Comparison of ENCODE assay signal across 23 cellular contexts in genomic region chr16:12679660-12680272, GRCh38.
DNase-seq lines count a peak whose midpoint lies in the region; ATAC-seq and TF ChIP-seq lines count a peak whose summit lies in the region.
"Had no signal": no experiment of that assay in that cellular context is flagged by ENCODE, and none has a peak within 500 bp of the region (broad histone marks: within the 10 kb centered on the region; RNA-seq: fewer than 3 reads in every experiment).

No MANE protein-coding gene starts in this region.

- no peak overlapping the region for H2AK5ac ChIP-seq in IMR-90 (ENCODE audit: low read depth, low read length)

- no peaks in the 10 kb centered on the region for H3K36me3 ChIP-seq in IMR-90 (ENCODE audit: control insufficient read depth, insufficient read depth, low read length)
- H3K36me3 ChIP-seq: gastroesophageal sphincter, ovary, right atrium auricular region, upper lobe of right lung had no signal

- no peak for TF ChIP-seq RAD21 in IMR-90 (IDR thresholded peaks at IDR 0.05; ENCODE audit: low read length)

- no peak for TF ChIP-seq CTCF in IMR-90 (conservative IDR thresholded peaks at IDR 0.05; ENCODE audit: low read depth, low read length)
- TF ChIP-seq CTCF in cardiac fibroblast (IDR thresholded peaks at IDR 0.05; ENCODE audit: low read depth, low read length), result no peak

- H3K9me3 ChIP-seq in IMR-90 (ENCODE audit: control insufficient read depth, insufficient read depth, low read length), result no peaks in the 10 kb centered on the region
- H3K9me3 ChIP-seq: ovary, upper lobe of right lung had no signal

- no peak overlapping the region for H2BK15ac ChIP-seq in IMR-90 (ENCODE audit: low read depth, low read length)

- H4K91ac ChIP-seq in IMR-90 (ENCODE audit: insufficient read depth, low read depth, low read length), result no peak overlapping the region

- no peaks in the 10 kb centered on the region; the same call in 1 of the 2 replicates for H3K4me1 ChIP-seq in IMR-90 (ENCODE audit: control insufficient read depth, insufficient read depth, low read length)
- H3K4me1 ChIP-seq: gastroesophageal sphincter, right atrium auricular region, upper lobe of right lung had no signal

- intact Hi-C loops in IMR-90 (cut with micrococcal nuclease), result loop anchor here (10.0 kb wide), 1 partner anchor 145 kb away; no protein-coding TSS in a partner anchor

- H2BK120ac ChIP-seq in IMR-90 (ENCODE audit: low read depth, low read length), result no peak overlapping the region

- H3K4me3 ChIP-seq in IMR-90 (ENCODE audit: insufficient read depth, low read depth, low read length) (no peak overlapping the region), cardiac fibroblast (replicated peaks in 1 of 2; ENCODE audit: low read depth in 2 of 2, low read length in 2 of 2) (no peak overlapping the region)
- H3K4me3 ChIP-seq: gastroesophageal sphincter, ovary, right atrium auricular region, upper lobe of right lung had no signal

- H3K9ac ChIP-seq in IMR-90 (ENCODE audit: low read depth, low read length), result no peak overlapping the region

- TF ChIP-seq POLR2A in IMR-90 (IDR thresholded peaks at IDR 0.05; ENCODE audit: low read depth, low read length), result no peak

- no peaks in the 10 kb centered on the region for H4K20me1 ChIP-seq in IMR-90 (ENCODE audit: insufficient read depth, low read length)

- DNase-seq in ELR (ENCODE audit: low read depth) (peak; percentile 57), IMR-90 (peak; percentile 24), cardiac fibroblast (ENCODE audit: low read depth in 2 of 2) (peak; percentile 2 to 20), kidney tubule cell (ENCODE audit: low spot score) (peak; percentile 33), DMS 273 (lab: John Stamatoyannopoulos, UW; ENCODE audit: unreplicated experiment) (no peak), COR-L47 (lab: John Stamatoyannopoulos, UW) (no peak)
- no peak for DNase-seq in stimulated activated CD4-positive, alpha-beta T cell treated with anti-CD3 and anti-CD28 coated beads, Interleukin-15, amount 100 ng/mL, for 24 hours
- DNase-seq: activated CD4-positive, alpha-beta T cell treated with anti-CD3 and anti-CD28 coated beads, Interleukin-2, amount 10 ng/mL, durations not matched to agents 24 days and 14 days; effector memory CD4-positive, alpha-beta T cell; GF-D8; left colon; natural killer cell; NCI-H1105 treated with DMSO at 0.1 percent for 48 hours; NCI-H2081; ovary; SIG-M5; stimulated activated CD8-positive, alpha-beta memory T cell treated with anti-CD3 and anti-CD28 coated beads, Interleukin-4, amount 100 ng/mL, for 48 hours; T-helper 1 cell; upper lobe of right lung had no signal

- no peak overlapping the region for H2AK9ac ChIP-seq in IMR-90 (replicated peaks; ENCODE audit: low read depth, low read length, poor library complexity)

- CTCF ChIA-PET in IMR-90 (lab: Yijun Ruan, JAX), result interaction anchor here (0.6 kb wide), 1 partner anchor 34 kb away, joined by 3 read pairs; no protein-coding TSS in a partner anchor

- H4K8ac ChIP-seq in IMR-90 (ENCODE audit: low read depth in 2 of 2, low read length in 2 of 2), result no peak overlapping the region

- no CpG with 5 or more reads among the region's 3 CpGs for WGBS in IMR-90 (ENCODE audit: extremely low coverage in 2 of 2, insufficient read length in 1 of 2), 2 experiments

- H3K4me2 ChIP-seq in IMR-90 (ENCODE audit: low read depth, low read length), result no peak overlapping the region

- no peak overlapping the region for H2AFZ ChIP-seq in IMR-90 (replicated peaks; ENCODE audit: low read length, poor library complexity)

- H3K56ac ChIP-seq in IMR-90 (ENCODE audit: extremely low read depth, insufficient read depth, low read length), result no peak overlapping the region

- ATAC-seq in IMR-90 (ENCODE audit: low read depth), result peak; percentile 56
- ATAC-seq in GM19023 (IDR thresholded peaks at IDR 0.05; ENCODE audit: unreplicated experiment), result no peak
- ATAC-seq: esophagus mucosa, gastroesophageal sphincter, left colon, natural killer cell, upper lobe of right lung had no signal

- H3K23ac ChIP-seq in IMR-90 (ENCODE audit: low read depth, low read length), result no peak overlapping the region

- H3K18ac ChIP-seq in IMR-90 (ENCODE audit: low read depth, low read length), result no peak overlapping the region

- in situ Hi-C loops in IMR-90 (cut with MboI; ENCODE audit: low sequenced_read_pairs), result no loop called here

- H3K9me1 ChIP-seq in IMR-90 (ENCODE audit: insufficient read depth, low read length), result 0 out of 2 replicates have a peak, but pooled peaks cover 3% of the 10 kb centered on the region

- BruUV-seq in IMR-90 (replicated peaks; lab: Mats Ljungman, UMichigan), result no TSS peak

- H3K4ac ChIP-seq in IMR-90 (ENCODE audit: low read depth, low read length), result no peak overlapping the region

- dilution Hi-C loops in IMR-90 (cut with HindIII; ENCODE audit: low sequenced_read_pairs, unreplicated experiment), result no loop called here

- no peak overlapping the region for H2BK5ac ChIP-seq in IMR-90 (ENCODE audit: low read depth, low read length, poor library complexity, severe bottlenecking)

- H3K14ac ChIP-seq in IMR-90 (replicated peaks; ENCODE audit: low read depth, low read length), result no peak overlapping the region

- H3K27ac ChIP-seq in IMR-90 (ENCODE audit: insufficient read depth, low read length), result no peak overlapping the region
- H3K27ac ChIP-seq: gastroesophageal sphincter, ovary, right atrium auricular region, upper lobe of right lung had no signal

- H3K79me1 ChIP-seq in IMR-90 (ENCODE audit: low read depth in 1 of 2, low read length in 2 of 2), result no peaks in the 10 kb centered on the region

- H3K27me3 ChIP-seq in IMR-90 (ENCODE audit: control insufficient read depth, insufficient read depth, low read length), result no peaks in the 10 kb centered on the region
- H3K27me3 ChIP-seq: gastroesophageal sphincter, ovary, right atrium auricular region, upper lobe of right lung had no signal

- no peak overlapping the region for H2BK20ac ChIP-seq in IMR-90 (ENCODE audit: low read depth, low read length)

- POLR2A ChIA-PET in IMR-90 (lab: Charles Lee; ENCODE audit: unreplicated experiment), result no interaction called here

- H4K5ac ChIP-seq in IMR-90 (ENCODE audit: low read depth, low read length), result no peak overlapping the region

TF ChIP-seq in IMR-90, 13 proteins besides CTCF, POLR2A, EP300 and RAD21:
- TF ChIP-seq BHLHE40 (IDR thresholded peaks at IDR 0.05; ENCODE audit: low read depth, low read length) (no peak), FOS (IDR thresholded peaks at IDR 0.05; ENCODE audit: low read depth, low read length) (no peak), CEBPB (IDR thresholded peaks at IDR 0.05; ENCODE audit: low read depth, low read length) (no peak), MXI1 (IDR thresholded peaks at IDR 0.05; ENCODE audit: borderline replicate concordance, low read depth, low read length) (no peak), SMC3 (IDR thresholded peaks at IDR 0.05; ENCODE audit: low read depth, low read length) (no peak), USF2 (IDR thresholded peaks at IDR 0.05; ENCODE audit: low read depth, low read length) (no peak), MAZ (IDR thresholded peaks at IDR 0.05; ENCODE audit: borderline replicate concordance, low read depth, low read length) (no peak), ELK1 (IDR thresholded peaks at IDR 0.05; ENCODE audit: borderline replicate concordance, low read depth, low read length) (no peak), NFE2L2 (IDR thresholded peaks at IDR 0.05; ENCODE audit: low read depth, low read length) (no peak), CHD1 (IDR thresholded peaks at IDR 0.05; ENCODE audit: low read depth, low read length) (no peak), MAFK (IDR thresholded peaks at IDR 0.05; ENCODE audit: low read depth, low read length) (no peak)
TF ChIP-seq in IMR-90: peak in this region for 0.

Comparison
In these comparisons a context has a peak if more than half of its experiments do, and no peak if none do; other contexts are left out.
1. DNase-seq: peak in ELR (single experiment), IMR-90 (single experiment), cardiac fibroblast (2 of 2) and kidney tubule cell (single experiment); none in DMS 273 (single experiment), stimulated activated CD4-positive, alpha-beta T cell treated with anti-CD3 and anti-CD28 coated beads, Interleukin-15, amount 100 ng/mL, for 24 hours (single experiment) and COR-L47 (single experiment).